Comparison of ENCODE assay signal across 12 cellular contexts in genomic region chr19:961866-962620, GRCh38. TPM values are rescaled to one million over a fixed set of nuclear protein-coding genes. Genes with fewer than 3 reads are reported as not detected.
DNase-seq lines count a peak whose midpoint lies in the region; ATAC-seq and TF ChIP-seq lines count a peak whose summit lies in the region.
"Had no signal": no experiment of that assay in that cellular context is flagged by ENCODE, and none has a peak within 500 bp of the region (broad histone marks: within the 10 kb centered on the region; RNA-seq: fewer than 3 reads in every experiment).

No MANE protein-coding gene starts in this region.

- no peak for DNase-seq in SK-N-SH
- DNase-seq in HuH-7 (ENCODE audit: low spot score), result peak; percentile 70
- peak; percentile 61 for DNase-seq in choroid plexus epithelial cell (ENCODE audit: low read depth)
- DNase-seq in trophoblast cell, result no peak
- no peak for DNase-seq in superior temporal gyrus (ENCODE audit: extremely low spot score)
- DNase-seq in effector memory CD8-positive, alpha-beta T cell, result no peak
- DNase-seq: DMS53, lower lobe of right lung, NCI-H446 had no signal

- H3K79me1 ChIP-seq in trophoblast cell (ENCODE audit: low read length), result peaks cover 23% of the 10 kb centered on the region

- H3K9ac ChIP-seq in SK-N-SH, result no peak overlapping the region
- H3K9ac ChIP-seq in trophoblast cell (ENCODE audit: low read length), result no peak overlapping the region

- no peaks in the 10 kb centered on the region for H3K9me3 Mint-ChIP-seq in effector memory CD8-positive, alpha-beta T cell

- no peak overlapping the region for H4K8ac ChIP-seq in trophoblast cell (ENCODE audit: low read depth, low read length)

- H3K4me1 Mint-ChIP-seq in effector memory CD8-positive, alpha-beta T cell (ENCODE audit: low read depth in 2 of 2), result peaks cover 3 to 4% of the 10 kb centered on the region in 2 donors

- no peak overlapping the region for H2BK5ac ChIP-seq in trophoblast cell (ENCODE audit: low read depth, low read length, poor library complexity)

- H3K4me2 ChIP-seq in SK-N-SH (no peak overlapping the region), trophoblast cell (ENCODE audit: low read length) (no peak overlapping the region)

- H3K14ac ChIP-seq in trophoblast cell (ENCODE audit: low read length), result no peak overlapping the region

- H3K18ac ChIP-seq in trophoblast cell (ENCODE audit: low read length), result no peak overlapping the region

- peaks cover 10 to 12% of the 10 kb centered on the region in 2 experiments for H3K36me3 ChIP-seq in SK-N-SH (replicated peaks in 1 of 2; ENCODE audit: control insufficient read depth in 1 of 2, insufficient read depth in 2 of 2, low read length in 1 of 2)
- peaks cover 73 to 79% of the 10 kb centered on the region in 2 experiments for H3K36me3 ChIP-seq in trophoblast cell (ENCODE audit: control insufficient read depth in 1 of 2, insufficient read depth in 2 of 2, low read length in 2 of 2)

- TF ChIP-seq EP300 in SK-N-SH (IDR thresholded peaks at IDR 0.05; ENCODE audit: borderline replicate concordance in 1 of 2, low read depth in 1 of 2, low read length in 1 of 2), result no peak

- 81% methylated on average over 10 of the region's 14 CpGs for WGBS in SK-N-SH (ENCODE audit: low lambda C conversion rate)
- WGBS in trophoblast cell (ENCODE audit: extremely low coverage, insufficient coverage, insufficient read length), result no CpG with 5 or more reads among the region's 14 CpGs

- peaks cover 6% of the 10 kb centered on the region for H3F3A ChIP-seq in SK-N-SH (replicated peaks; ENCODE audit: insufficient read depth)

- POLR2A ChIA-PET in SK-N-SH (lab: Yijun Ruan, JAX), result interaction anchor here (0.7 kb wide), 1 partner anchor 18 kb away, joined by 3 read pairs; no protein-coding TSS in a partner anchor

- H3K4me3 Mint-ChIP-seq in effector memory CD8-positive, alpha-beta T cell, result no peak overlapping the region

- peak overlapping the region; percentile 14 for H3K4ac ChIP-seq in trophoblast cell (ENCODE audit: low read depth, low read length)

- no peaks in the 10 kb centered on the region for H3K79me2 ChIP-seq in SK-N-SH (ENCODE audit: insufficient read depth)
- peaks cover 17% of the 10 kb centered on the region for H3K79me2 ChIP-seq in trophoblast cell (ENCODE audit: control insufficient read depth, insufficient read depth, low read length, poor library complexity)

- no peak overlapping the region for H2AK5ac ChIP-seq in trophoblast cell (ENCODE audit: low read length)

- H3K23ac ChIP-seq in trophoblast cell (ENCODE audit: low read length), result no peak overlapping the region

- peaks cover 18% of the 10 kb centered on the region for H3K36me3 Mint-ChIP-seq in effector memory CD8-positive, alpha-beta T cell (ENCODE audit: insufficient read depth)

- no peak overlapping the region for H2BK120ac ChIP-seq in trophoblast cell (ENCODE audit: insufficient read depth, low read length, poor library complexity)

- H3K9me2 ChIP-seq in SK-N-SH, result no peaks in the 10 kb centered on the region

- CTCF ChIA-PET in SK-N-SH (lab: Yijun Ruan, JAX), result interaction anchor here (0.9 kb wide), 1 partner anchor 220 kb away, joined by 3 read pairs; no protein-coding TSS in a partner anchor

- H4K91ac ChIP-seq in trophoblast cell (ENCODE audit: low read depth, low read length), result no peak overlapping the region

- no peaks in the 10 kb centered on the region for H4K20me1 ChIP-seq in SK-N-SH (ENCODE audit: insufficient read depth)

- no peak for TF ChIP-seq RAD21 in SK-N-SH (IDR thresholded peaks at IDR 0.05; ENCODE audit: low read length)

- no peak overlapping the region for H3K27ac ChIP-seq in SK-N-SH (ENCODE audit: low read depth in 2 of 2, low read length in 1 of 2)
- peak overlapping the region; percentile 2 for H3K27ac ChIP-seq in trophoblast cell (ENCODE audit: low read depth, low read length)
- H3K27ac ChIP-seq: lower lobe of right lung, suprapubic skin had no signal

- no peak overlapping the region for H2BK12ac ChIP-seq in trophoblast cell (ENCODE audit: low read length)

- H3K27me3 ChIP-seq in SK-N-SH (ENCODE audit: insufficient read depth) (no peaks in the 10 kb centered on the region), trophoblast cell (ENCODE audit: insufficient read depth, low read length) (no peaks in the 10 kb centered on the region)
- H3K27me3 ChIP-seq: suprapubic skin had no signal

- TF ChIP-seq CTCF in SK-N-SH (IDR thresholded peaks at IDR 0.05), result no peak
- TF ChIP-seq CTCF in choroid plexus epithelial cell (conservative IDR thresholded peaks at IDR 0.05; ENCODE audit: low read depth, low read length), result no peak

- no peak overlapping the region for H3K4me3 ChIP-seq in SK-N-SH (ENCODE audit: low read depth in 2 of 2, low read length in 1 of 2)
- no peak overlapping the region for H3K4me3 ChIP-seq in choroid plexus epithelial cell (ENCODE audit: low read depth, low read length)
- H3K4me3 ChIP-seq in trophoblast cell (ENCODE audit: low read depth, low read length), result no peak overlapping the region
- H3K4me3 ChIP-seq: lower lobe of right lung, suprapubic skin had no signal

- no peaks in the 10 kb centered on the region for H3K27me3 Mint-ChIP-seq in effector memory CD8-positive, alpha-beta T cell

- H4K12ac ChIP-seq in trophoblast cell (ENCODE audit: low read depth, low read length), result no peak overlapping the region

- H3K4me1 ChIP-seq in SK-N-SH (ENCODE audit: control insufficient read depth in 1 of 2, insufficient read depth in 2 of 2, low read depth in 1 of 2, low read length in 1 of 2), result peaks cover 0 to 4% of the 10 kb centered on the region in 2 experiments; a peak in 1 of 4 replicates
- H3K4me1 ChIP-seq in trophoblast cell (ENCODE audit: control insufficient read depth in 1 of 2, insufficient read depth in 2 of 2, low read length in 2 of 2), result peaks cover 35% of the 10 kb centered on the region in 2 experiments

- H3K9me3 ChIP-seq in SK-N-SH (no peaks in the 10 kb centered on the region), trophoblast cell (ENCODE audit: insufficient read depth, low read depth, low read length) (peaks cover 4% of the 10 kb centered on the region)
- H3K9me3 ChIP-seq: lower lobe of right lung, suprapubic skin had no signal

- ATAC-seq in SK-N-SH treated with all-trans-retinoic acid at 6 μM for 48 hours, result no peak
- no peak for ATAC-seq in HG03045 (IDR thresholded peaks at IDR 0.05; ENCODE audit: unreplicated experiment)
- ATAC-seq in effector memory CD8-positive, alpha-beta T cell (replicated peaks), result no peak

- H3K27ac Mint-ChIP-seq in effector memory CD8-positive, alpha-beta T cell, result no peak overlapping the region

- H2AFZ ChIP-seq in SK-N-SH (ENCODE audit: low read depth) (no peak overlapping the region), trophoblast cell (ENCODE audit: insufficient read depth, low read length, poor library complexity) (no peak overlapping the region)

TF ChIP-seq in SK-N-SH treated with all-trans-retinoic acid at 6 μM for 48 hours, 23 proteins besides CTCF, POLR2A, EP300 and RAD21:
- no peak for TF ChIP-seq ZNF8 (CRISPR knock-in tag; IDR thresholded peaks at IDR 0.05)
- TF ChIP-seq ZNF70 (CRISPR knock-in tag; IDR thresholded peaks at IDR 0.05), result no peak
- TF ChIP-seq RARB (CRISPR knock-in tag; IDR thresholded peaks at IDR 0.05), result no peak
- TF ChIP-seq ZFP3 (CRISPR knock-in tag; IDR thresholded peaks at IDR 0.05), result peak; percentile 98

TF ChIP-seq in SK-N-SH, 30 proteins besides CTCF, POLR2A, EP300 and RAD21 (continues in another document):
- TF ChIP-seq CHD2 (IDR thresholded peaks at IDR 0.05; ENCODE audit: low read length, partially characterized antibody), result no peak
- no peak for TF ChIP-seq ZBTB33 (IDR thresholded peaks at IDR 0.05; ENCODE audit: borderline replicate concordance, low read depth)

RNA-seq across cellular contexts. Expression of gene WDR18, which starts 22.1 kb away (rescaled TPM):
- 47.9 and 51.5 TPM in 2 replicates for polyA plus RNA-seq in SK-N-SH (2012; rRNA removed)
- polyA plus RNA-seq in SK-N-SH (2012; cell fraction: cytosol; rRNA removed), result 12.5 and 25.5 TPM in 2 replicates
- polyA plus RNA-seq in SK-N-SH (2012; cell fraction: nucleus; rRNA removed), result 169 and 222 TPM in 2 replicates
- polyA plus RNA-seq in trophoblast cell (2013), result 43.8 and 45.6 TPM in 2 replicates

RNA-seq across cellular contexts. Expression of gene ARID3A, which starts 36.2 kb away (rescaled TPM):
- 4.4 and 8.6 TPM in 2 replicates for polyA plus RNA-seq in SK-N-SH (2012; rRNA removed)
- polyA plus RNA-seq in SK-N-SH (2012; cell fraction: cytosol; rRNA removed), result 1.4 and 3.3 TPM in 2 replicates
- polyA plus RNA-seq in SK-N-SH (2012; cell fraction: nucleus; rRNA removed), result 14.1 and 16.6 TPM in 2 replicates
- 445 and 449 TPM in 2 replicates for polyA plus RNA-seq in trophoblast cell (2013)

RNA-seq across cellular contexts. Expression of gene GRIN3B, which starts 38.2 kb away (rescaled TPM):
- polyA plus RNA-seq in SK-N-SH (2012; rRNA removed), result 1.5 and 1.8 TPM in 2 replicates
- polyA plus RNA-seq in SK-N-SH (2012; cell fraction: cytosol; rRNA removed), result 0.45 and 1.1 TPM in 2 replicates
- polyA plus RNA-seq in SK-N-SH (2012; cell fraction: nucleus; rRNA removed), result 4.6 and 5.1 TPM in 2 replicates
- polyA plus RNA-seq in trophoblast cell (2013), result 1.8 and 1.9 TPM in 2 replicates

RNA-seq across cellular contexts. Expression of gene KISS1R, which starts 44.9 kb away (rescaled TPM):
- polyA plus RNA-seq in SK-N-SH (2012; rRNA removed), result not detected in 2 replicates
- polyA plus RNA-seq in SK-N-SH (2012; cell fraction: cytosol; rRNA removed), result 0.03 TPM in 1 of 2 replicates, not detected in the other
- 0.04 TPM in 1 of 2 replicates, not detected in the other for polyA plus RNA-seq in SK-N-SH (2012; cell fraction: nucleus; rRNA removed)
- polyA plus RNA-seq in trophoblast cell (2013), result 0.10 and 0.14 TPM in 2 replicates

RNA-seq across cellular contexts. Expression of gene R3HDM4, which starts 49.0 kb away (rescaled TPM):
- polyA plus RNA-seq in SK-N-SH (2012; rRNA removed), result 39.2 and 41.4 TPM in 2 replicates
- 19.6 and 30.3 TPM in 2 replicates for polyA plus RNA-seq in SK-N-SH (2012; cell fraction: cytosol; rRNA removed)
- 46.7 and 47.9 TPM in 2 replicates for polyA plus RNA-seq in SK-N-SH (2012; cell fraction: nucleus; rRNA removed)
- 51.5 and 52.5 TPM in 2 replicates for polyA plus RNA-seq in trophoblast cell (2013)

Comparison
In these comparisons a context has a peak if more than half of its experiments do, and no peak if none do; other contexts are left out.
1. DNase-seq: peak in HuH-7 (single experiment) and choroid plexus epithelial cell (single experiment); none in SK-N-SH (single experiment), trophoblast cell (0 of 2), superior temporal gyrus (single experiment) and effector memory CD8-positive, alpha-beta T cell (0 of 3).